Comparison of ENCODE assay signal across 24 cellular contexts in genomic region chr1:71039666-71040262, GRCh38. TPM values are rescaled to one million over a fixed set of nuclear protein-coding genes. Genes with fewer than 3 reads are reported as not detected.
A peak's percentile ranks its signal among the peaks of the same experiment; 100 is the strongest.
DNase-seq lines count a peak whose midpoint lies in the region; ATAC-seq and TF ChIP-seq lines count a peak whose summit lies in the region.
"Had no signal": no experiment of that assay in that cellular context is flagged by ENCODE, and none has a peak within 500 bp of the region (broad histone marks: within the 10 kb centered on the region; RNA-seq: fewer than 3 reads in every experiment).

No MANE protein-coding gene starts in this region.

- no peak overlapping the region for H3K4me3 Mint-ChIP-seq in activated CD8-positive, alpha-beta T cell treated with anti-CD3 and anti-CD28 coated beads for 36 hours
- H3K4me3 Mint-ChIP-seq in activated CD8-positive, alpha-beta T cell treated with anti-CD3 and anti-CD28 coated beads, Interleukin-2, amount 10 ng/mL, durations not matched to agents 7 days and 5 days: no peak overlapping the region
- H3K4me3 Mint-ChIP-seq: H9 had no signal

- no peak for DNase-seq in activated CD8-positive, alpha-beta T cell treated with anti-CD3 and anti-CD28 coated beads for 36 hours
- no peak for DNase-seq in activated CD8-positive, alpha-beta T cell treated with anti-CD3 and anti-CD28 coated beads, Interleukin-2, amount 10 ng/mL, durations not matched to agents 7 days and 5 days
- DNase-seq in HCEC 1CT: peak; percentile 35
- peak; percentile 16 for DNase-seq in adipocyte (ENCODE audit: low read depth)
- no peak for DNase-seq in NOMO-1 treated with dmso at 0.1 percent for 144 hours (lab: John Stamatoyannopoulos, UW; ENCODE audit: unreplicated experiment)
- DNase-seq in NCI-H2081 treated with DMSO at 0.1 percent for 48 hours (lab: John Stamatoyannopoulos, UW): no peak
- no peak for DNase-seq in NCI-H2227 (lab: John Stamatoyannopoulos, UW; ENCODE audit: unreplicated experiment)
- DNase-seq: 8988T; BE2C; CD4-positive, CD25-positive, alpha-beta regulatory T cell; COR-L47; DMS79; H9; KBM-7; NCI-H1092 treated with DMSO at 0.1 percent for 48 hours; NCI-H146; NCI-H2081; NCI-H2171 treated with DMSO at 0.1 percent for 48 hours; NCI-H446 treated with DMSO at 0.1 percent for 48 hours; NCI-H526 treated with DMSO at 0.1 percent for 48 hours; SHP77 treated with DMSO at 0.1 percent for 48 hours; T-helper 1 cell had no signal

- no peak overlapping the region for H3K4me3 ChIP-seq in adipocyte (ENCODE audit: low read length)

- CTCF ChIA-PET in activated CD8-positive, alpha-beta T cell treated with anti-CD3 and anti-CD28 coated beads for 36 hours (lab: Charles Lee): interaction anchor here (1.4 kb wide), 1 partner anchor 10 kb away, joined by 3 read pairs; no protein-coding TSS in a partner anchor
- CTCF ChIA-PET in activated CD8-positive, alpha-beta T cell treated with anti-CD3 and anti-CD28 coated beads, Interleukin-2, amount 10 ng/mL, durations not matched to agents 7 days and 5 days (lab: Charles Lee): interaction anchor here (0.7 kb wide), 1 partner anchor 302 kb away, joined by 4 read pairs; no protein-coding TSS in a partner anchor

- no peaks in the 10 kb centered on the region for H3K4me1 Mint-ChIP-seq in activated CD8-positive, alpha-beta T cell treated with anti-CD3 and anti-CD28 coated beads for 36 hours (ENCODE audit: low read depth)
- H3K4me1 Mint-ChIP-seq in activated CD8-positive, alpha-beta T cell treated with anti-CD3 and anti-CD28 coated beads, Interleukin-2, amount 10 ng/mL, durations not matched to agents 7 days and 5 days (ENCODE audit: low read depth): peaks cover 8% of the 10 kb centered on the region
- H3K4me1 Mint-ChIP-seq: CD4-positive, CD25-positive, alpha-beta regulatory T cell; H9 had no signal

- peak; percentile 8 for TF ChIP-seq CTCF in activated CD8-positive, alpha-beta T cell treated with anti-CD3 and anti-CD28 coated beads for 36 hours (IDR thresholded peaks at IDR 0.05)

- POLR2A ChIA-PET in activated CD8-positive, alpha-beta T cell treated with anti-CD3 and anti-CD28 coated beads for 36 hours (lab: Charles Lee): no interaction called here
- POLR2A ChIA-PET in activated CD8-positive, alpha-beta T cell treated with anti-CD3 and anti-CD28 coated beads, Interleukin-2, amount 10 ng/mL, durations not matched to agents 7 days and 5 days (lab: Charles Lee): no interaction called here

- H3K9me3 Mint-ChIP-seq in activated CD8-positive, alpha-beta T cell treated with anti-CD3 and anti-CD28 coated beads for 36 hours: no peaks in the 10 kb centered on the region
- H3K9me3 Mint-ChIP-seq in activated CD8-positive, alpha-beta T cell treated with anti-CD3 and anti-CD28 coated beads, Interleukin-2, amount 10 ng/mL, durations not matched to agents 7 days and 5 days (ENCODE audit: insufficient read depth): no peaks in the 10 kb centered on the region
- H3K9me3 Mint-ChIP-seq: H9 had no signal

- no peak overlapping the region for H3K27ac Mint-ChIP-seq in activated CD8-positive, alpha-beta T cell treated with anti-CD3 and anti-CD28 coated beads for 36 hours
- no peak overlapping the region for H3K27ac Mint-ChIP-seq in activated CD8-positive, alpha-beta T cell treated with anti-CD3 and anti-CD28 coated beads, Interleukin-2, amount 10 ng/mL, durations not matched to agents 7 days and 5 days
- H3K27ac Mint-ChIP-seq: H9 had no signal

- H3K27me3 Mint-ChIP-seq in activated CD8-positive, alpha-beta T cell treated with anti-CD3 and anti-CD28 coated beads for 36 hours: peaks cover 28% of the 10 kb centered on the region
- H3K27me3 Mint-ChIP-seq in activated CD8-positive, alpha-beta T cell treated with anti-CD3 and anti-CD28 coated beads, Interleukin-2, amount 10 ng/mL, durations not matched to agents 7 days and 5 days (ENCODE audit: low read depth): peaks cover 28% of the 10 kb centered on the region

- no peaks in the 10 kb centered on the region for H3K27me3 ChIP-seq in adipocyte (replicated peaks; ENCODE audit: control insufficient read depth, insufficient read depth, low read length)
- H3K27me3 ChIP-seq: BE2C had no signal

- H3K9me3 ChIP-seq in adipocyte (ENCODE audit: control insufficient read depth, low read length): no peaks in the 10 kb centered on the region
- H3K9me3 ChIP-seq: BE2C had no signal

- peaks cover 55% of the 10 kb centered on the region for H3K4me1 ChIP-seq in adipocyte (ENCODE audit: control insufficient read depth, insufficient read depth, low read length)
- H3K4me1 ChIP-seq: BE2C had no signal

- intact Hi-C loops in activated CD8-positive, alpha-beta T cell treated with anti-CD3 and anti-CD28 coated beads for 36 hours (cut with micrococcal nuclease): no loop called here

- peaks cover 36% of the 10 kb centered on the region for H3K36me3 ChIP-seq in adipocyte (ENCODE audit: control insufficient read depth, insufficient read depth, low read length, severe bottlenecking)
- H3K36me3 ChIP-seq: BE2C had no signal

- no peaks in the 10 kb centered on the region for H3K36me3 Mint-ChIP-seq in activated CD8-positive, alpha-beta T cell treated with anti-CD3 and anti-CD28 coated beads for 36 hours (ENCODE audit: low read depth)
- H3K36me3 Mint-ChIP-seq in activated CD8-positive, alpha-beta T cell treated with anti-CD3 and anti-CD28 coated beads, Interleukin-2, amount 10 ng/mL, durations not matched to agents 7 days and 5 days (ENCODE audit: low read depth): no peaks in the 10 kb centered on the region

- H3K9ac ChIP-seq in adipocyte (ENCODE audit: low read length): no peak overlapping the region

- no peak for ATAC-seq in activated CD8-positive, alpha-beta T cell treated with anti-CD3 and anti-CD28 coated beads for 36 hours
- no peak for ATAC-seq in activated CD8-positive, alpha-beta T cell treated with anti-CD3 and anti-CD28 coated beads, Interleukin-2, amount 10 ng/mL, durations not matched to agents 7 days and 5 days
- ATAC-seq: HepG2 had no signal

RNA-seq across cellular contexts. Expression of gene PTGER3, which starts 7.9 kb away (rescaled TPM):
- total RNA-seq in activated CD8-positive, alpha-beta T cell treated with anti-CD3 and anti-CD28 coated beads for 36 hours: not detected
- 1 to 10 TPM; 2.8 to 3.4 TPM for total RNA-seq in activated CD8-positive, alpha-beta T cell treated with anti-CD3 and anti-CD28 coated beads, Interleukin-2, amount 10 ng/mL, durations not matched to agents 7 days and 5 days
- total RNA-seq: HepG2, HT-29 had no signal

RNA-seq across cellular contexts. Expression of gene ZRANB2, which starts 41.1 kb away (rescaled TPM):
- total RNA-seq in activated CD8-positive, alpha-beta T cell treated with anti-CD3 and anti-CD28 coated beads for 36 hours: 100 to 1,000 TPM; 107 to 119 TPM
- total RNA-seq in activated CD8-positive, alpha-beta T cell treated with anti-CD3 and anti-CD28 coated beads, Interleukin-2, amount 10 ng/mL, durations not matched to agents 7 days and 5 days: 10 to 100 TPM; 95.9 to 98.6 TPM

Comparison
In these comparisons a context has a peak if more than half of its experiments do, and no peak if none do; other contexts are left out.
1. DNase-seq: peak in HCEC 1CT (single experiment) and adipocyte (single experiment); none in activated CD8-positive, alpha-beta T cell treated with anti-CD3 and anti-CD28 coated beads for 36 hours (single experiment), activated CD8-positive, alpha-beta T cell treated with anti-CD3 and anti-CD28 coated beads, Interleukin-2, amount 10 ng/mL, durations not matched to agents 7 days and 5 days (single experiment), NOMO-1 treated with dmso at 0.1 percent for 144 hours (single experiment), NCI-H2081 treated with DMSO at 0.1 percent for 48 hours (single experiment) and NCI-H2227 (single experiment).